8 cellular contexts compared by ENCODE assay signal in the genomic region with DNA sequence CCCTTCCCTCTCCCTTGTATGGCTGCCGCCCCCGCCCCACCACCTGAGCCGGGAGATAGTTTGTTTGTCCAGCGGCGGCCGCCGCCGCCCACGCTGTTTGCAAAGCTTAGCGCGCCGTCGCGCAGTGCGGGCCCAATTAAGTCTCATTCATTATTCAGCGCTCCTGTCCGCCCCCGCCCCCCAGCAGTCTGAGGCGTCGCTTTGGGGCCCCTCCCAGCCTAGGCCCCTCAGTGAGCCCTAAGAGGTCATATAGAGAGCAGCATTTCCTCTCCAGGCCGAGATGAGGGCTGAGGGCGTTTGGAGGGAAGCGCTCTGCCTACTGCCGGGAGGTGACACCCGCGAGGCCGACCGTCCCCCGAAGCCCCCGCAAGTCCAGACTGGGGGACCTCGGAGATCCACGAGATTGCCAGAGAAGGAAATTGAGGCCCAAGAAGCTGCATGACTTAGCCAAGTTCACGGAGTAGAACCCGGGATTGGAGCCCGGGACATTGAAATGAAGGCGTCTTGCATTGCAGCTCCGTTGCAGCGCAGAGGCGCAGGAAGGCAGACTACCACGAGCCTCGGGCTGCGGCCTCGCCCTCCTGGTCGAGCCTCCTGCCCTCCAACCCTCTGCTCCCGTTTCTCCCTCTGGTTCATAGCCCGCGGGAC.
DNase-seq lines count a peak whose midpoint lies in the region; ATAC-seq and TF ChIP-seq lines count a peak whose summit lies in the region.

A gene (plus strand): TSS at position 230 of the 648 bp plus-strand sequence. CDS start 1,985 bp downstream, outside the sequence.

- no peak for TF ChIP-seq CTCF in LNCaP clone FGC (IDR thresholded peaks at IDR 0.05; ENCODE audit: control insufficient read depth, extremely low read depth, insufficient read depth)

- H3K4me1 Mint-ChIP-seq in stimulated activated naive B cell treated with anti-CD40 and anti-IgM and Interleukin-4, amounts not matched to agents 10 μg/mL and 1 μg/mL and 100 μg/mL, for 72 hours: peaks cover 32 to 62% of the 10 kb centered on the region in 2 donors

- peaks cover 53 to 83% of the 10 kb centered on the region in 2 donors for H3K27me3 Mint-ChIP-seq in stimulated activated naive B cell treated with anti-CD40 and anti-IgM and Interleukin-4, amounts not matched to agents 10 μg/mL and 1 μg/mL and 100 μg/mL, for 72 hours

- peak within 1 kb of the TSS; percentile 44 for H3K4me3 ChIP-seq in LNCaP clone FGC (ENCODE audit: low read depth, low read length)

- H3K36me3 Mint-ChIP-seq in stimulated activated naive B cell treated with anti-CD40 and anti-IgM and Interleukin-4, amounts not matched to agents 10 μg/mL and 1 μg/mL and 100 μg/mL, for 72 hours: no peaks in the 10 kb centered on the region

- DNase-seq in EH (ENCODE audit: low read depth): peak; percentile 14
- DNase-seq in LNCaP clone FGC (ENCODE audit: low read depth): no peak
- DNase-seq in activated effector memory CD4-positive, alpha-beta T cell treated with Interleukin-2 at 50 U/mL for 16 hours: peak; percentile 18
- DNase-seq in iris pigment epithelial cell (ENCODE audit: low read depth): peak; percentile 46
- no peak for DNase-seq in stimulated activated naive B cell treated with anti-CD40 and anti-IgM and Interleukin-4, amounts not matched to agents 10 μg/mL and 1 μg/mL and 100 μg/mL, for 72 hours
- DNase-seq in activated gamma-delta T cell treated with Interleukin-2 at 50 U/mL for 16 hours: no peak
- DNase-seq in middle frontal gyrus (ENCODE audit: extremely low spot score, low spot score): no peak
- DNase-seq in activated CD4-positive, CD25-positive, alpha-beta regulatory T cell (lab: John Stamatoyannopoulos, UW): no peak

- H3K4me3 Mint-ChIP-seq in stimulated activated naive B cell treated with anti-CD40 and anti-IgM and Interleukin-4, amounts not matched to agents 10 μg/mL and 1 μg/mL and 100 μg/mL, for 72 hours: peak within 1 kb of the TSS; percentile 80 to 89

- ATAC-seq in stimulated activated naive B cell treated with anti-CD40 and anti-IgM and Interleukin-4, amounts not matched to agents 10 μg/mL and 1 μg/mL and 100 μg/mL, for 72 hours (replicated peaks): peak in 1 of 2 donors; percentile 11

- H3K27ac Mint-ChIP-seq in stimulated activated naive B cell treated with anti-CD40 and anti-IgM and Interleukin-4, amounts not matched to agents 10 μg/mL and 1 μg/mL and 100 μg/mL, for 72 hours: peak within 1 kb of the TSS; percentile 77

- no peaks in the 10 kb centered on the region for H3K9me3 Mint-ChIP-seq in stimulated activated naive B cell treated with anti-CD40 and anti-IgM and Interleukin-4, amounts not matched to agents 10 μg/mL and 1 μg/mL and 100 μg/mL, for 72 hours

Comparison
In these comparisons a context has a peak if more than half of its experiments do, and no peak if none do; other contexts are left out.
1. DNase-seq: peak in EH (single experiment), activated effector memory CD4-positive, alpha-beta T cell treated with Interleukin-2 at 50 U/mL for 16 hours (single experiment) and iris pigment epithelial cell (single experiment); none in LNCaP clone FGC (single experiment), stimulated activated naive B cell treated with anti-CD40 and anti-IgM and Interleukin-4, amounts not matched to agents 10 μg/mL and 1 μg/mL and 100 μg/mL, for 72 hours (single experiment), activated gamma-delta T cell treated with Interleukin-2 at 50 U/mL for 16 hours (single experiment), middle frontal gyrus (single experiment) and activated CD4-positive, CD25-positive, alpha-beta regulatory T cell (0 of 4).